Comparison of ENCODE assay signal across 23 cellular contexts in the genomic region with DNA sequence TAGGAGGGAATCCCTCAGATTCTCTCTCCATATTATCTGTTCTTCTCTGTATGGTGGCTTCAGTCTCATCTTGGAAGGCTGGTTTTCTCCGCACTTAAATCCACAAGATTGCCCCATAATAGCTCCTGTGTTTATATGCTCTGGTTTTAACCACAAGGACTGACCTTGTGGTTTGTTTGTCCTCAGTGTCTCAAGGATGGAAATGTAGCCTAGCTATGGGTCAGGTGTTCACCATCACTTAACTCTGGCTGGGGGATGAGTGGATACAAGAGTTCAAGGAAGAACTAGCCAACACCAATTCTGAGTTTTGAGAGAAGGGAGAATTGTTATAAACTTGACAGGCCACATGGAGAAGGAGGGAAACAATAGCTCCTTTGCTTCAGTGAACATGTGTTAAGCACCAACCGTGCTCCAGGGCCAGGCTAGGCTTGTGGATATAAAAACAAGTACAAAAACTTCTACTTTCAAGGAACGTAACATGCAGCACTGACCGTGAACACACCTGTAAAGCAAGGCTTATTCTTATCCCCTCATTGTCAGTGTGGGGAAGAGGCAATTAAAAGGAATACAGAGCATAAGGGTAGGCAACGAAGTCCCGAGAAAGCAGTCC.
DNase-seq lines count a peak whose midpoint lies in the region; ATAC-seq, FAIRE-seq and TF ChIP-seq lines count a peak whose summit lies in the region.
"Had no signal": no experiment of that assay in that cellular context is flagged by ENCODE, and none has a peak within 500 bp of the region (broad histone marks: within the 10 kb centered on the region; RNA-seq: fewer than 3 reads in every experiment).

No MANE protein-coding gene starts in this region.

- H3K4me2 ChIP-seq in HepG2 (ENCODE audit: low read depth, low read length), result no peak overlapping the region

- no peak overlapping the region for H3K9ac ChIP-seq in HepG2 (ENCODE audit: insufficient read depth, low read depth, low read length)

- POLR2A ChIA-PET in HepG2 (lab: Yijun Ruan, JAX), result no interaction called here

- TF ChIP-seq POLR2A in HepG2 (IDR thresholded peaks at IDR 0.05; ENCODE audit: insufficient read depth in 1 of 2, low read depth in 2 of 2, low read length in 2 of 2) (no peak), esophagus squamous epithelium (IDR thresholded peaks at IDR 0.05) (no peak)

- no TSS peak for BruUV-seq in HepG2 (replicated peaks; lab: Mats Ljungman, UMichigan)

- ATAC-seq in HepG2 (no peak), HG02571 (IDR thresholded peaks at IDR 0.05; ENCODE audit: unreplicated experiment) (no peak), GM18907 (IDR thresholded peaks at IDR 0.05; ENCODE audit: unreplicated experiment) (no peak)

- in situ Hi-C loops in SK-MEL-5 (cut with HindIII; ENCODE audit: low pct_unique_long_range_greater_than_20kb, low sequenced_read_pairs) (no loop called here), HepG2 (cut with HindIII; ENCODE audit: extremely low pct_ligation_motif_present, low pct_unique_long_range_greater_than_20kb) (no loop called here)

- CTCF ChIA-PET in HepG2 (lab: Yijun Ruan, JAX; ENCODE audit: low intra/inter-chr PET ratio, low total read pairs), result no interaction called here

- H3K4me3 ChIP-seq in AG10803 (ENCODE audit: low read length), result no peak overlapping the region
- no peak overlapping the region for H3K4me3 ChIP-seq in HepG2 (replicated peaks in 1 of 3; ENCODE audit: insufficient read depth in 1 of 3, low read depth in 2 of 3, low read length in 3 of 3)
- H3K4me3 ChIP-seq in esophagus squamous epithelium, result no peak overlapping the region

- intact Hi-C loops in HepG2 (cut with micrococcal nuclease; ENCODE audit: unreplicated experiment) (no loop called here), esophagus squamous epithelium (cut with DNase I) (no loop called here)

- no peaks in the 10 kb centered on the region for H3K9me3 ChIP-seq in HepG2 (ENCODE audit: low read length)
- no peaks in the 10 kb centered on the region for H3K9me3 ChIP-seq in esophagus squamous epithelium

- no peak for TF ChIP-seq RAD21 in HepG2 (CRISPR knock-in tag; IDR thresholded peaks at IDR 0.05)

- H4K20me1 ChIP-seq in HepG2 (ENCODE audit: insufficient read depth, low read length), result no peaks in the 10 kb centered on the region

- peak; percentile 2 for DNase-seq in AG10803 (ENCODE audit: low read depth)
- DNase-seq in SK-MEL-5 (ENCODE audit: low read depth, low spot score), result peak; percentile 62
- peak; percentile 38 for DNase-seq in iris pigment epithelial cell (ENCODE audit: low read depth)
- DNase-seq in pons (ENCODE audit: low spot score), result peak; percentile 63
- DNase-seq in HepG2 (ENCODE audit: low spot score), result no peak
- DNase-seq in esophagus squamous epithelium (lab: John Stamatoyannopoulos, UW), result no peak
- DNase-seq: 8988T; AML-193; C1 segment of cervical spinal cord; CD8-positive, alpha-beta memory T cell; GF-D8; Kasumi-1; NCI-H1092; NCI-H1436 treated with DMSO at 0.1 percent for 48 hours; NCI-H1930; NCI-H226; NCI-H510A treated with DMSO at 0.1 percent for 48 hours; NCI-H774; NK-92 treated with Interleukin-12 subunit alpha and Interleukin-12 subunit beta, amount 100 ng/mL, for 24 hours; SIG-M5 had no signal

- no peaks in the 10 kb centered on the region for H3K79me2 ChIP-seq in HepG2 (ENCODE audit: insufficient read depth, low read length)

- no peak for TF ChIP-seq EP300 in HepG2 (IDR thresholded peaks at IDR 0.05; ENCODE audit: low read depth in 2 of 2, low read length in 2 of 2)
- TF ChIP-seq EP300 in HepG2 (CRISPR knock-in tag; IDR thresholded peaks at IDR 0.05; ENCODE audit: borderline replicate concordance), result no peak

- TF ChIP-seq CTCF in AG10803 (conservative IDR thresholded peaks at IDR 0.05; ENCODE audit: low read length) (no peak), HepG2 (CRISPR knock-in tag; IDR thresholded peaks at IDR 0.05) (no peak), esophagus squamous epithelium (IDR thresholded peaks at IDR 0.05) (no peak)

- WGBS in HepG2 (ENCODE audit: low lambda C conversion rate), result 16% methylated on average over 6 of the region's 6 CpGs
- WGBS in esophagus squamous epithelium, 2 donors, result 74 to 81% methylated on average over 6 of the region's 6 CpGs

- no peak for FAIRE-seq in HepG2 (lab: Jason Lieb, UNC)
- FAIRE-seq: H54 had no signal

- H2AFZ ChIP-seq in HepG2 (ENCODE audit: low read length), result no peak overlapping the region

- H3K36me3 ChIP-seq in HepG2 (replicated peaks in 1 of 2; ENCODE audit: control insufficient read depth in 1 of 2, insufficient read depth in 2 of 2, low read length in 2 of 2) (no peaks in the 10 kb centered on the region), esophagus squamous epithelium (no peaks in the 10 kb centered on the region)

- H3K27me3 ChIP-seq in HepG2 (ENCODE audit: control insufficient read depth in 1 of 2, insufficient read depth in 2 of 2, low read length in 2 of 2) (no peaks in the 10 kb centered on the region), esophagus squamous epithelium (no peaks in the 10 kb centered on the region)

- H3K4me1 ChIP-seq in HepG2 (ENCODE audit: insufficient read depth, low read length) (no peaks in the 10 kb centered on the region), esophagus squamous epithelium (no peaks in the 10 kb centered on the region)

- no peak overlapping the region for H3K27ac ChIP-seq in HepG2 (ENCODE audit: extremely low read length, insufficient read depth, low read length)
- H3K27ac ChIP-seq in esophagus squamous epithelium, result no peak overlapping the region

TF ChIP-seq in HepG2, 621 proteins besides CTCF, POLR2A, EP300 and RAD21 (continues in another document):
- no peak for TF ChIP-seq PITX1 (CRISPR knock-in tag; IDR thresholded peaks at IDR 0.05)
- no peak for TF ChIP-seq ZNF737 (CRISPR knock-in tag; IDR thresholded peaks at IDR 0.05; ENCODE audit: borderline replicate concordance)
- TF ChIP-seq ELF1 (CRISPR knock-in tag; IDR thresholded peaks at IDR 0.05), result no peak
- TF ChIP-seq SRSF1 (optimal IDR thresholded peaks at IDR 0.05; ENCODE audit: low read depth, low read length), result no peak
- no peak for TF ChIP-seq ZNF7 (CRISPR knock-in tag; IDR thresholded peaks at IDR 0.05)
- TF ChIP-seq, protein P1, sequence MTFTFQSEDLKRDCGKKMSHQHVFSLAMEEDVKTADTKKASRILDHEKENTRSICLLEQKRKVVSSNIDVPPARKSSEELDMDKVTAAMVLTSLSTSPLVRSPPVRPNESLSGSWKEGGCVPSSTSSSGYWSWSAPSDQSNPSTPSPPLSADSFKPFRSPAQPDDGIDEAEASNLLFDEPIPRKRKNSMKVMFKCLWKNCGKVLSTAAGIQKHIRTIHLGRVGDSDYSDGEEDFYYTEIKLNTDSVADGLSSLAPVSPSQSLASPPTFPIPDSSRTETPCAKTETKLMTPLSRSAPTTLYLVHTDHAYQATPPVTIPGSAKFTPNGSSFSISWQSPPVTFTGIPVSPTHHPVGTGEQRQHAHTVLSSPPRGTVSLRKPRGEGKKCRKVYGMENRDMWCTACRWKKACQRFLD (CRISPR knock-in tag; IDR thresholded peaks at IDR 0.05; ENCODE audit: borderline replicate concordance), result no peak
- no peak for TF ChIP-seq ATAD3A (CRISPR knock-in tag; IDR thresholded peaks at IDR 0.05)
- TF ChIP-seq SAFB2 (CRISPR knock-in tag; IDR thresholded peaks at IDR 0.05; ENCODE audit: borderline replicate concordance, low read depth), result no peak
- TF ChIP-seq ZNF550 (CRISPR knock-in tag; IDR thresholded peaks at IDR 0.05; ENCODE audit: borderline replicate concordance), result no peak
- TF ChIP-seq, protein P2, sequence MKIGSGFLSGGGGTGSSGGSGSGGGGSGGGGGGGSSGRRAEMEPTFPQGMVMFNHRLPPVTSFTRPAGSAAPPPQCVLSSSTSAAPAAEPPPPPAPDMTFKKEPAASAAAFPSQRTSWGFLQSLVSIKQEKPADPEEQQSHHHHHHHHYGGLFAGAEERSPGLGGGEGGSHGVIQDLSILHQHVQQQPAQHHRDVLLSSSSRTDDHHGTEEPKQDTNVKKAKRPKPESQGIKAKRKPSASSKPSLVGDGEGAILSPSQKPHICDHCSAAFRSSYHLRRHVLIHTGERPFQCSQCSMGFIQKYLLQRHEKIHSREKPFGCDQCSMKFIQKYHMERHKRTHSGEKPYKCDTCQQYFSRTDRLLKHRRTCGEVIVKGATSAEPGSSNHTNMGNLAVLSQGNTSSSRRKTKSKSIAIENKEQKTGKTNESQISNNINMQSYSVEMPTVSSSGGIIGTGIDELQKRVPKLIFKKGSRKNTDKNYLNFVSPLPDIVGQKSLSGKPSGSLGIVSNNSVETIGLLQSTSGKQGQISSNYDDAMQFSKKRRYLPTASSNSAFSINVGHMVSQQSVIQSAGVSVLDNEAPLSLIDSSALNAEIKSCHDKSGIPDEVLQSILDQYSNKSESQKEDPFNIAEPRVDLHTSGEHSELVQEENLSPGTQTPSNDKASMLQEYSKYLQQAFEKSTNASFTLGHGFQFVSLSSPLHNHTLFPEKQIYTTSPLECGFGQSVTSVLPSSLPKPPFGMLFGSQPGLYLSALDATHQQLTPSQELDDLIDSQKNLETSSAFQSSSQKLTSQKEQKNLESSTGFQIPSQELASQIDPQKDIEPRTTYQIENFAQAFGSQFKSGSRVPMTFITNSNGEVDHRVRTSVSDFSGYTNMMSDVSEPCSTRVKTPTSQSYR (CRISPR knock-in tag; IDR thresholded peaks at IDR 0.05; ENCODE audit: borderline replicate concordance), result no peak
- TF ChIP-seq ZNF674 (CRISPR knock-in tag; IDR thresholded peaks at IDR 0.05; ENCODE audit: low read depth), result no peak

Comparison
In these comparisons a context has a peak if more than half of its experiments do, and no peak if none do; other contexts are left out.
1. DNase-seq: peak in AG10803 (single experiment), SK-MEL-5 (single experiment), iris pigment epithelial cell (single experiment) and pons (single experiment); none in HepG2 (single experiment) and esophagus squamous epithelium (single experiment).